Comparison of ENCODE assay signal across 13 cellular contexts in the genomic region with DNA sequence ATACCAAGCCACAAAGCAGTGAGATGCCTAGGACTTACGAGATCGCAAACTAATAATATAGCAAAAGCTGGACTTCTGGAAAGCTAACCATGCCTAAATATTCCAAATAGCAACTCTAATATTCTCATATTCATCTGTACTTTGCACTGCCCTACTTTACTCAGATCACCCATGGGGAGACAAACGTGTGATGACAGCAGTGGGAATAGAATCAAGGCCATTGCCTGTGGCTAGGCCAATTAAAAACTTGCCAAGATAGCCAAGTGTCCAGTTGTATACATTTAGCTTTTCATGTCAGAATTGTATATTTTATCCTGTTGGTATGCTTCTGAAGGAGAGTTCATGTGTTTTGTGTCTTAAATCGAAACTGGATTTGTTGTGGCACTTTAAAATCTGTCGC. TPM values are rescaled to one million over a fixed set of nuclear protein-coding genes. Genes with fewer than 3 reads are reported as not detected.
DNase-seq lines count a peak whose midpoint lies in the region; ATAC-seq and TF ChIP-seq lines count a peak whose summit lies in the region.
"Had no signal": no experiment of that assay in that cellular context is flagged by ENCODE, and none has a peak within 500 bp of the region (broad histone marks: within the 10 kb centered on the region; RNA-seq: fewer than 3 reads in every experiment).

No MANE protein-coding gene starts in this region.

- no peaks in the 10 kb centered on the region for H3K9me3 ChIP-seq in Caco-2
- H3K9me3 ChIP-seq in Panc1 (ENCODE audit: control insufficient read depth, insufficient read depth, low read depth, low read length), result no peaks in the 10 kb centered on the region
- no peaks in the 10 kb centered on the region for H3K9me3 ChIP-seq in esophagus squamous epithelium
- no peaks in the 10 kb centered on the region for H3K9me3 ChIP-seq in sigmoid colon

- TF ChIP-seq CTCF in Caco-2 (IDR thresholded peaks at IDR 0.05; ENCODE audit: insufficient read depth in 1 of 2, low read depth in 1 of 2, low read length in 1 of 2, severe bottlenecking in 1 of 2, unreplicated experiment in 1 of 2) (no peak), Panc1 (IDR thresholded peaks at IDR 0.05) (no peak), esophagus squamous epithelium (IDR thresholded peaks at IDR 0.05) (no peak), sigmoid colon (IDR thresholded peaks at IDR 0.05) (no peak)

- BruUV-seq in Caco-2 (replicated peaks; lab: Mats Ljungman, UMichigan), result no TSS peak
- BruUV-seq in Panc1 (replicated peaks; lab: Mats Ljungman, UMichigan), result no TSS peak

- H3K36me3 ChIP-seq in Caco-2 (ENCODE audit: control insufficient read depth, insufficient read depth, low read length), result no peaks in the 10 kb centered on the region
- H3K36me3 ChIP-seq in Panc1 (ENCODE audit: control insufficient read depth, insufficient read depth, low read length), result no peaks in the 10 kb centered on the region
- no peaks in the 10 kb centered on the region for H3K36me3 ChIP-seq in esophagus squamous epithelium
- H3K36me3 ChIP-seq in sigmoid colon, result no peaks in the 10 kb centered on the region

- no peak overlapping the region for H3K27ac Mint-ChIP-seq in Caco-2 (ENCODE audit: unreplicated experiment)
- no peak overlapping the region for H3K27ac Mint-ChIP-seq in effector memory CD8-positive, alpha-beta T cell
- H3K27ac Mint-ChIP-seq: activated CD4-positive, alpha-beta T cell treated with anti-CD3 and anti-CD28 coated beads for 36 hours had no signal

- no peaks in the 10 kb centered on the region for H3K9me3 Mint-ChIP-seq in Caco-2 (ENCODE audit: unreplicated experiment)
- no peaks in the 10 kb centered on the region for H3K9me3 Mint-ChIP-seq in effector memory CD8-positive, alpha-beta T cell

- peaks cover 41% of the 10 kb centered on the region for H3K4me1 Mint-ChIP-seq in Caco-2 (ENCODE audit: low read depth, unreplicated experiment)
- H3K4me1 Mint-ChIP-seq in effector memory CD8-positive, alpha-beta T cell (ENCODE audit: low read depth in 2 of 2), result peaks cover 9 to 23% of the 10 kb centered on the region in 2 donors

- no peak for TF ChIP-seq POLR2A in esophagus squamous epithelium (IDR thresholded peaks at IDR 0.05)
- no peak for TF ChIP-seq POLR2A in sigmoid colon (IDR thresholded peaks at IDR 0.05)

- peak overlapping the region; percentile 2 for H3K4me3 Mint-ChIP-seq in Caco-2 (ENCODE audit: unreplicated experiment)
- H3K4me3 Mint-ChIP-seq in effector memory CD8-positive, alpha-beta T cell, result peak overlapping the region in 1 of 2 donors; percentile 89

- peaks cover 31% of the 10 kb centered on the region for H3K4me1 ChIP-seq in Caco-2
- H3K4me1 ChIP-seq in Panc1 (ENCODE audit: control insufficient read depth, insufficient read depth, low read length), result peaks cover 37% of the 10 kb centered on the region
- peaks cover 5 to 20% (median 13%) of the 10 kb centered on the region in 3 donors for H3K4me1 ChIP-seq in esophagus squamous epithelium
- peaks cover 0 to 25% (median 14%) of the 10 kb centered on the region in 4 donors for H3K4me1 ChIP-seq in sigmoid colon
- H3K4me1 ChIP-seq: foreskin keratinocyte had no signal

- H3K27me3 Mint-ChIP-seq in Caco-2 (ENCODE audit: insufficient read depth, unreplicated experiment), result no peaks in the 10 kb centered on the region
- peaks cover 0 to 7% of the 10 kb centered on the region in 2 donors for H3K27me3 Mint-ChIP-seq in effector memory CD8-positive, alpha-beta T cell

- CTCF ChIA-PET in Caco-2 (lab: Charles Lee) (interaction anchor here (1.0 to 2.1 kb wide), 6 partner anchors 16 to 699 kb away, joined by 4 to 46 read pairs (median 8); no protein-coding TSS in a partner anchor), Panc1 (lab: Charles Lee) (interaction anchor here (1.0 kb wide), 1 partner anchor 94 kb away, joined by 4 read pairs; no protein-coding TSS in a partner anchor)

- ATAC-seq in Panc1 (no peak), GM18870 (IDR thresholded peaks at IDR 0.05; ENCODE audit: unreplicated experiment) (no peak)
- ATAC-seq in effector memory CD8-positive, alpha-beta T cell (replicated peaks), result no peak
- ATAC-seq: activated CD4-positive, alpha-beta T cell treated with anti-CD3 and anti-CD28 coated beads for 36 hours; foreskin keratinocyte had no signal

- 66 to 85% methylated on average over 5 of the region's 5 CpGs for WGBS in esophagus squamous epithelium, 2 donors
- 77 to 85% methylated on average over 5 of the region's 5 CpGs for WGBS in sigmoid colon, 2 donors

- TF ChIP-seq EP300 in sigmoid colon (IDR thresholded peaks at IDR 0.05), result no peak

- DNase-seq in Caco-2 (no peak), Panc1 (ENCODE audit: low read depth, low spot score) (no peak), esophagus squamous epithelium (lab: John Stamatoyannopoulos, UW) (no peak), sigmoid colon (no peak), NOMO-1 treated with dmso at 0.1 percent for 144 hours (lab: John Stamatoyannopoulos, UW; ENCODE audit: unreplicated experiment) (no peak), superior temporal gyrus (ENCODE audit: extremely low spot score) (no peak)
- DNase-seq in effector memory CD8-positive, alpha-beta T cell, result no peak
- DNase-seq: activated CD4-positive, alpha-beta T cell treated with anti-CD3 and anti-CD28 coated beads for 36 hours; foreskin keratinocyte; OCI-M1; stimulated activated CD4-positive, alpha-beta T cell treated with anti-CD3 and anti-CD28 coated beads, Interleukin-1b, Interleukin-23, amount 100 ng/mL, for 48 hours; stimulated activated CD8-positive, alpha-beta memory T cell treated with anti-CD3 and anti-CD28 coated beads, Interleukin-4, amount 100 ng/mL, for 48 hours had no signal

- H3K4me3 ChIP-seq in Caco-2 (ENCODE audit: low read depth, low read length) (no peak overlapping the region), Panc1 (ENCODE audit: low read depth in 2 of 2, low read length in 2 of 2) (no peak overlapping the region), esophagus squamous epithelium (peak overlapping the region in 1 of 4 donors; percentile 80), sigmoid colon (no peak overlapping the region)

- H3K27me3 ChIP-seq in Caco-2 (replicated peaks; ENCODE audit: control insufficient read depth, insufficient read depth, low read length) (no peaks in the 10 kb centered on the region), Panc1 (ENCODE audit: control insufficient read depth, insufficient read depth, low read length) (no peaks in the 10 kb centered on the region), esophagus squamous epithelium (no peaks in the 10 kb centered on the region), sigmoid colon (no peaks in the 10 kb centered on the region)
- H3K27me3 ChIP-seq: foreskin keratinocyte had no signal

- POLR2A ChIA-PET in Caco-2 (lab: Charles Lee) (no interaction called here), Panc1 (lab: Charles Lee) (no interaction called here)

- peak overlapping the region; percentile 94 for H3K27ac ChIP-seq in Panc1 (ENCODE audit: low read length)
- H3K27ac ChIP-seq in esophagus squamous epithelium, result peak overlapping the region in 3 of 4 donors; percentile 87 to 95 (median 91)
- peak overlapping the region; percentile 83 to 86 (median 84) for H3K27ac ChIP-seq in sigmoid colon
- H3K27ac ChIP-seq: foreskin keratinocyte had no signal

- in situ Hi-C loops in Panc1 (cut with HindIII; ENCODE audit: low pct_unique_long_range_greater_than_20kb, low sequenced_read_pairs), result no loop called here

- intact Hi-C loops in Caco-2 (cut with micrococcal nuclease; ENCODE audit: unreplicated experiment) (loop anchor here (2.0 to 5.0 kb wide), 7 partner anchors 21 to 754 kb away; a partner anchor contains a TSS), Panc1 (cut with micrococcal nuclease; ENCODE audit: unreplicated experiment) (loop anchor here (10.0 kb wide), 2 partner anchors 91 to 401 kb away; a partner anchor contains a TSS), esophagus squamous epithelium (cut with DNase I) (no loop called here), sigmoid colon (cut with DNase I) (loop anchor here (2.0 to 5.0 kb wide), 3 partner anchors 53 to 197 kb away; a partner anchor contains a TSS)

- H3K36me3 Mint-ChIP-seq in Caco-2 (ENCODE audit: insufficient read depth, unreplicated experiment), result peaks cover 14% of the 10 kb centered on the region
- H3K36me3 Mint-ChIP-seq in effector memory CD8-positive, alpha-beta T cell (ENCODE audit: insufficient read depth), result no peaks in the 10 kb centered on the region

RNA-seq across cellular contexts. Expression of a gene that starts 1.2 kb away (rescaled TPM):
- 4.3 and 4.6 TPM in 2 replicates for total RNA-seq in Caco-2 (2022)
- total RNA-seq in Panc1 (2021; ENCODE audit: unreplicated experiment), result 6.6 TPM
- polyA plus RNA-seq in Panc1 (2012; ENCODE audit: insufficient read length), result 2.0 TPM
- total RNA-seq in esophagus squamous epithelium, result 1 to 10 TPM in 3 of 4 donors, under 1 TPM in 1; 0.45 to 3.8 (median 1.6) TPM
- 10 to 100 TPM in 2 of 4 donors, 1 to 10 TPM in 2; 3.7 to 15.5 (median 8.3) TPM for total RNA-seq in sigmoid colon
- polyA plus RNA-seq in sigmoid colon, result 1 to 10 TPM; 1.2 to 3.6 (median 1.8) TPM

RNA-seq across cellular contexts. Expression of a gene that starts 2.7 kb away (rescaled TPM):
- total RNA-seq in Caco-2 (2022), result not detected in 2 replicates
- total RNA-seq in Panc1 (2021; ENCODE audit: unreplicated experiment), result not detected
- not detected for polyA plus RNA-seq in Panc1 (2012; ENCODE audit: insufficient read length)
- under 1 TPM in 2 of 4 donors, not detected in 2; 0.29 to 0.38 TPM for total RNA-seq in esophagus squamous epithelium
- total RNA-seq in sigmoid colon, result 1 to 10 TPM in 1 of 4 donors, under 1 TPM in 1, not detected in 2; 0.36 to 2.5 TPM
- polyA plus RNA-seq in sigmoid colon, result under 1 TPM in 2 of 3 donors, not detected in 1; 0.23 to 0.60 TPM
- total RNA-seq: activated CD4-positive, alpha-beta T cell treated with anti-CD3 and anti-CD28 coated beads for 36 hours; foreskin keratinocyte had no signal
- polyA plus RNA-seq: foreskin keratinocyte had no signal
